Comparison of ENCODE assay signal across 25 cellular contexts in genomic region chr1:69520326-69520725, GRCh38. TPM values are rescaled to one million over a fixed set of nuclear protein-coding genes. Genes with fewer than 3 reads are reported as not detected.
A peak's percentile ranks its signal among the peaks of the same experiment; 100 is the strongest.
DNase-seq lines count a peak whose midpoint lies in the region; ATAC-seq and TF ChIP-seq lines count a peak whose summit lies in the region.
"Had no signal": no experiment of that assay in that cellular context is flagged by ENCODE, and none has a peak within 500 bp of the region (broad histone marks: within the 10 kb centered on the region; RNA-seq: fewer than 3 reads in every experiment).

No MANE protein-coding gene starts in this region.

- WGBS in gastroesophageal sphincter (ENCODE audit: low coverage in 1 of 2), 2 donors, result 40 to 71% methylated on average over 5 of the region's 5 CpGs

- H3K27ac ChIP-seq in HEK293 (ENCODE audit: extremely low read depth, low read depth, low read length), result no peak overlapping the region
- no peak overlapping the region for H3K27ac ChIP-seq in gastroesophageal sphincter
- H3K27ac ChIP-seq: BLaER1 had no signal

- no peaks in the 10 kb centered on the region for H3K4me1 ChIP-seq in HEK293 (ENCODE audit: control insufficient read depth, insufficient read depth, low read length)
- no peaks in the 10 kb centered on the region for H3K4me1 ChIP-seq in gastroesophageal sphincter
- H3K4me1 ChIP-seq: BE2C, BLaER1 had no signal

- TF ChIP-seq EP300 in gastroesophageal sphincter (IDR thresholded peaks at IDR 0.05), result no peak

- no peak for ATAC-seq in gastroesophageal sphincter
- ATAC-seq: GM12878 had no signal

- CTCF ChIA-PET in HEK293 (lab: Yijun Ruan, JAX), result no interaction called here

- no peaks in the 10 kb centered on the region for H3K27me3 ChIP-seq in gastroesophageal sphincter
- H3K27me3 ChIP-seq: BE2C, BLaER1 had no signal

- TF ChIP-seq CTCF in HEK293 (tag by site-specific recombination; IDR thresholded peaks at IDR 0.05) (no peak), gastroesophageal sphincter (IDR thresholded peaks at IDR 0.05) (no peak)

- no peaks in the 10 kb centered on the region for H3K9me3 ChIP-seq in HEK293 (ENCODE audit: control insufficient read depth, insufficient read depth, low read depth, low read length)
- no peaks in the 10 kb centered on the region for H3K9me3 ChIP-seq in gastroesophageal sphincter
- H3K9me3 ChIP-seq: BE2C, BLaER1 had no signal

- no peak for TF ChIP-seq POLR2A in gastroesophageal sphincter (IDR thresholded peaks at IDR 0.05)

- H3K36me3 ChIP-seq in HEK293 (ENCODE audit: control insufficient read depth in 2 of 2, insufficient read depth in 1 of 2, low read length in 2 of 2) (no peaks in the 10 kb centered on the region), gastroesophageal sphincter (no peaks in the 10 kb centered on the region)
- H3K36me3 ChIP-seq: BE2C, BLaER1 had no signal

- H3K4me3 ChIP-seq in HEK293 (ENCODE audit: low read depth, low read length) (no peak overlapping the region), gastroesophageal sphincter (no peak overlapping the region)
- H3K4me3 ChIP-seq: BLaER1, GM12878 had no signal

- POLR2A ChIA-PET in HEK293 (lab: Yijun Ruan, JAX), result no interaction called here

- DNase-seq in OCI-M1 (lab: John Stamatoyannopoulos, UW), result peak; percentile 81
- no peak for DNase-seq in mesenteric fat pad (ENCODE audit: low spot score)
- no peak for DNase-seq in NCI-H1694 treated with DMSO at 0.1 percent for 48 hours (lab: John Stamatoyannopoulos, UW)
- DNase-seq: 8988T; ACHN; BE2C; C1 segment of cervical spinal cord; CD4-positive, alpha-beta memory T cell; CD4-positive, CD25-positive, alpha-beta regulatory T cell; CD8-positive, alpha-beta memory T cell; COR-L47; DMS 273 treated with DMSO at 0.1 percent for 48 hours; DMS153; DMS53; DMS79; DND-41; EL; GDM1 had no signal

TF ChIP-seq in HEK293, 187 proteins besides CTCF, POLR2A, EP300 and RAD21:
- 0 out of 2 replicates have a peak, but pooled peaks have one; percentile 10 for TF ChIP-seq ZNF585B (tag by site-specific recombination; IDR thresholded peaks at IDR 0.05)
- TF ChIP-seq ZNF280C (tag by site-specific recombination; IDR thresholded peaks at IDR 0.05), result no peak

RNA-seq across cellular contexts. Expression of gene LRRC7, which starts 47.4 kb away (rescaled TPM):
- total RNA-seq in mesenteric fat pad (0.03 TPM), gastroesophageal sphincter (1 to 10 TPM in 1 of 4 donors, under 1 TPM in 3; 0.07 to 1.9 (median 0.62) TPM)
- total RNA-seq: A673; CD4-positive, alpha-beta memory T cell; CD8-positive, alpha-beta memory T cell; Daoy; G401; GM12878 had no signal
